22 cellular contexts compared by ENCODE assay signal in genomic region chr5:16644301-16644889, GRCh38. TPM values are rescaled to one million over a fixed set of nuclear protein-coding genes. Genes with fewer than 3 reads are reported as not detected.
DNase-seq lines count a peak whose midpoint lies in the region; ATAC-seq and TF ChIP-seq lines count a peak whose summit lies in the region.
"Had no signal": no experiment of that assay in that cellular context is flagged by ENCODE, and none has a peak within 500 bp of the region (broad histone marks: within the 10 kb centered on the region; RNA-seq: fewer than 3 reads in every experiment).

No MANE protein-coding gene starts in this region.

- H3K4me3 ChIP-seq in suprapubic skin (no peak overlapping the region), smooth muscle cell (no peak overlapping the region)
- H3K4me3 ChIP-seq: MG63 had no signal

- no peaks in the 10 kb centered on the region for H4K20me1 ChIP-seq in smooth muscle cell (ENCODE audit: low read depth)

- no peaks in the 10 kb centered on the region for H3F3A ChIP-seq in smooth muscle cell (ENCODE audit: low read depth)

- H3K9ac ChIP-seq in smooth muscle cell (ENCODE audit: low read depth) = no peak overlapping the region

- H3K79me2 ChIP-seq in smooth muscle cell (ENCODE audit: low read depth) = no peaks in the 10 kb centered on the region

- H3K9me3 ChIP-seq in suprapubic skin = no peaks in the 10 kb centered on the region
- no peaks in the 10 kb centered on the region for H3K9me3 ChIP-seq in smooth muscle cell (replicated peaks; ENCODE audit: low read depth)
- H3K9me3 ChIP-seq: MG63 had no signal

- H3K4me1 Mint-ChIP-seq in activated CD4-positive, alpha-beta T cell treated with anti-CD3 and anti-CD28 coated beads, Interleukin-2, amount 10 ng/mL, durations not matched to agents 7 days and 5 days = peaks cover 11% of the 10 kb centered on the region
- peaks cover 7% of the 10 kb centered on the region for H3K4me1 Mint-ChIP-seq in stimulated activated naive CD8-positive, alpha-beta T cell treated with anti-CD3 and anti-CD28 coated beads, Interleukin-15, Interleukin-2, amounts not matched to agents 100 ng/mL and 50 ng/mL, for 24 hours (ENCODE audit: low read depth)
- peaks cover 10% of the 10 kb centered on the region for H3K4me1 Mint-ChIP-seq in activated naive CD8-positive, alpha-beta T cell treated with anti-CD3 and anti-CD28 coated beads for 36 hours
- H3K4me1 Mint-ChIP-seq: B cell, CD14-positive monocyte had no signal

- POLR2A ChIA-PET in activated CD4-positive, alpha-beta T cell treated with anti-CD3 and anti-CD28 coated beads, Interleukin-2, amount 10 ng/mL, durations not matched to agents 7 days and 5 days (lab: Charles Lee) = no interaction called here

- H3K27me3 Mint-ChIP-seq in activated CD4-positive, alpha-beta T cell treated with anti-CD3 and anti-CD28 coated beads, Interleukin-2, amount 10 ng/mL, durations not matched to agents 7 days and 5 days = no peaks in the 10 kb centered on the region
- no peaks in the 10 kb centered on the region for H3K27me3 Mint-ChIP-seq in stimulated activated naive CD8-positive, alpha-beta T cell treated with anti-CD3 and anti-CD28 coated beads, Interleukin-15, Interleukin-2, amounts not matched to agents 100 ng/mL and 50 ng/mL, for 24 hours
- no peaks in the 10 kb centered on the region for H3K27me3 Mint-ChIP-seq in activated naive CD8-positive, alpha-beta T cell treated with anti-CD3 and anti-CD28 coated beads for 36 hours

- TF ChIP-seq POLR2A in suprapubic skin (IDR thresholded peaks at IDR 0.05) = no peak

- H3K4me3 Mint-ChIP-seq in activated CD4-positive, alpha-beta T cell treated with anti-CD3 and anti-CD28 coated beads, Interleukin-2, amount 10 ng/mL, durations not matched to agents 7 days and 5 days = peak overlapping the region; percentile 18
- H3K4me3 Mint-ChIP-seq in stimulated activated naive CD8-positive, alpha-beta T cell treated with anti-CD3 and anti-CD28 coated beads, Interleukin-15, Interleukin-2, amounts not matched to agents 100 ng/mL and 50 ng/mL, for 24 hours = no peak overlapping the region
- H3K4me3 Mint-ChIP-seq in activated naive CD8-positive, alpha-beta T cell treated with anti-CD3 and anti-CD28 coated beads for 36 hours = peak overlapping the region; percentile 4
- H3K4me3 Mint-ChIP-seq: B cell, CD14-positive monocyte, H9, HFFc6 had no signal

- H3K36me3 Mint-ChIP-seq in activated CD4-positive, alpha-beta T cell treated with anti-CD3 and anti-CD28 coated beads, Interleukin-2, amount 10 ng/mL, durations not matched to agents 7 days and 5 days (ENCODE audit: low read depth) = peaks cover 4% of the 10 kb centered on the region
- no peaks in the 10 kb centered on the region for H3K36me3 Mint-ChIP-seq in stimulated activated naive CD8-positive, alpha-beta T cell treated with anti-CD3 and anti-CD28 coated beads, Interleukin-15, Interleukin-2, amounts not matched to agents 100 ng/mL and 50 ng/mL, for 24 hours (ENCODE audit: low read depth)
- H3K36me3 Mint-ChIP-seq in activated naive CD8-positive, alpha-beta T cell treated with anti-CD3 and anti-CD28 coated beads for 36 hours = peaks cover 7% of the 10 kb centered on the region
- H3K36me3 Mint-ChIP-seq: CD14-positive monocyte had no signal

- CTCF ChIA-PET in activated CD4-positive, alpha-beta T cell treated with anti-CD3 and anti-CD28 coated beads, Interleukin-2, amount 10 ng/mL, durations not matched to agents 7 days and 5 days (lab: Charles Lee) = no interaction called here

- H3K27ac Mint-ChIP-seq in activated CD4-positive, alpha-beta T cell treated with anti-CD3 and anti-CD28 coated beads, Interleukin-2, amount 10 ng/mL, durations not matched to agents 7 days and 5 days = peak overlapping the region; percentile 47
- peak overlapping the region; percentile 2 for H3K27ac Mint-ChIP-seq in stimulated activated naive CD8-positive, alpha-beta T cell treated with anti-CD3 and anti-CD28 coated beads, Interleukin-15, Interleukin-2, amounts not matched to agents 100 ng/mL and 50 ng/mL, for 24 hours
- peak overlapping the region; percentile 75 for H3K27ac Mint-ChIP-seq in activated naive CD8-positive, alpha-beta T cell treated with anti-CD3 and anti-CD28 coated beads for 36 hours
- H3K27ac Mint-ChIP-seq: B cell, CD14-positive monocyte, H9, HFFc6 had no signal

- H3K9me3 Mint-ChIP-seq in activated CD4-positive, alpha-beta T cell treated with anti-CD3 and anti-CD28 coated beads, Interleukin-2, amount 10 ng/mL, durations not matched to agents 7 days and 5 days = peaks cover 14% of the 10 kb centered on the region
- H3K9me3 Mint-ChIP-seq in stimulated activated naive CD8-positive, alpha-beta T cell treated with anti-CD3 and anti-CD28 coated beads, Interleukin-15, Interleukin-2, amounts not matched to agents 100 ng/mL and 50 ng/mL, for 24 hours = peaks cover 8% of the 10 kb centered on the region
- H3K9me3 Mint-ChIP-seq in activated naive CD8-positive, alpha-beta T cell treated with anti-CD3 and anti-CD28 coated beads for 36 hours = peaks cover 13% of the 10 kb centered on the region
- H3K9me3 Mint-ChIP-seq: HFFc6 had no signal

- no peak overlapping the region for H3K4me2 ChIP-seq in smooth muscle cell

- DNase-seq in activated CD4-positive, alpha-beta T cell treated with anti-CD3 and anti-CD28 coated beads, Interleukin-2, amount 10 ng/mL, durations not matched to agents 7 days and 5 days = peak; percentile 33
- DNase-seq in activated CD4-positive, alpha-beta T cell treated with anti-CD3 and anti-CD28 coated beads, Interleukin-2, amount 50 U/mL, for 1 hour = no peak
- DNase-seq in stimulated activated naive CD8-positive, alpha-beta T cell treated with anti-CD3 and anti-CD28 coated beads, Interleukin-15, Interleukin-2, amounts not matched to agents 100 U/mL and 50 U/mL, for 24 hours = no peak
- DNase-seq in activated naive CD8-positive, alpha-beta T cell treated with anti-CD3 and anti-CD28 coated beads for 36 hours = no peak
- DNase-seq in suprapubic skin (ENCODE audit: low spot score in 2 of 2) (no peak), middle frontal gyrus (ENCODE audit: extremely low spot score, low spot score) (no peak), smooth muscle cell (lab: John Stamatoyannopoulos, UW; ENCODE audit: unreplicated experiment) (no peak)
- DNase-seq: COR-L47, DMS79, H9, HFFc6, MG63, NCI-H1417, NCI-H1694 treated with DMSO at 0.1 percent for 48 hours, NCI-H2081 treated with DMSO at 0.1 percent for 48 hours, NCI-H2171 treated with DMSO at 0.1 percent for 48 hours, NCI-H524 treated with DMSO at 0.1 percent for 48 hours, NCI-H82 had no signal

- no peaks in the 10 kb centered on the region for H3K27me3 ChIP-seq in suprapubic skin
- no peaks in the 10 kb centered on the region for H3K27me3 ChIP-seq in smooth muscle cell (ENCODE audit: low read depth)

- 91% methylated on average over 11 of the region's 11 CpGs for WGBS in suprapubic skin
- 81% methylated on average over 11 of the region's 11 CpGs for WGBS in smooth muscle cell (ENCODE audit: low lambda C conversion rate)

- no peaks in the 10 kb centered on the region for H3K4me1 ChIP-seq in suprapubic skin
- H3K4me1 ChIP-seq in smooth muscle cell (ENCODE audit: low read depth) = no peaks in the 10 kb centered on the region

- H3K27ac ChIP-seq in suprapubic skin = no peak overlapping the region
- no peak overlapping the region for H3K27ac ChIP-seq in smooth muscle cell (ENCODE audit: low read depth)

- no peak overlapping the region for H2AFZ ChIP-seq in smooth muscle cell (ENCODE audit: low read depth)

- ATAC-seq in stimulated activated naive CD8-positive, alpha-beta T cell treated with anti-CD3 and anti-CD28 coated beads, Interleukin-15, Interleukin-2, amounts not matched to agents 100 U/mL and 50 U/mL, for 24 hours = no peak
- ATAC-seq: Panc1 had no signal

- TF ChIP-seq CTCF in suprapubic skin (IDR thresholded peaks at IDR 0.05) = no peak
- no peak for TF ChIP-seq CTCF in smooth muscle cell (IDR thresholded peaks at IDR 0.05; ENCODE audit: borderline replicate concordance, insufficient read depth, poor library complexity, severe bottlenecking)

- no peak for TF ChIP-seq EP300 in suprapubic skin (IDR thresholded peaks at IDR 0.05)

- no peaks in the 10 kb centered on the region for H3K36me3 ChIP-seq in suprapubic skin
- no peaks in the 10 kb centered on the region for H3K36me3 ChIP-seq in smooth muscle cell (ENCODE audit: low read depth)
- H3K36me3 ChIP-seq: MG63 had no signal

RNA-seq across cellular contexts. Expression of gene RETREG1, which starts 27.6 kb away (rescaled TPM):
- total RNA-seq in activated CD4-positive, alpha-beta T cell treated with anti-CD3 and anti-CD28 coated beads, Interleukin-2, amount 10 ng/mL, durations not matched to agents 7 days and 5 days = 10 to 100 TPM; 48.4 to 50.5 TPM
- 10 to 100 TPM; 25.1 to 27.3 TPM for total RNA-seq in activated naive CD8-positive, alpha-beta T cell treated with anti-CD3 and anti-CD28 coated beads for 36 hours
- total RNA-seq in suprapubic skin (10 to 100 TPM; 24.7 to 47.3 (median 31.4) TPM), smooth muscle cell (0.90 and 4.4 TPM in 2 replicates)
- polyA plus RNA-seq in smooth muscle cell = 0.19 and 4.0 TPM in 2 replicates

Comparison
In these comparisons a context has a peak if more than half of its experiments do, and no peak if none do; other contexts are left out.
1. H3K27ac Mint-ChIP-seq: peak in every context shown above with its lines; median percentile 75 in activated naive CD8-positive, alpha-beta T cell treated with anti-CD3 and anti-CD28 coated beads for 36 hours; 47 in activated CD4-positive, alpha-beta T cell treated with anti-CD3 and anti-CD28 coated beads, Interleukin-2, amount 10 ng/mL, durations not matched to agents 7 days and 5 days; 2 in stimulated activated naive CD8-positive, alpha-beta T cell treated with anti-CD3 and anti-CD28 coated beads, Interleukin-15, Interleukin-2, amounts not matched to agents 100 ng/mL and 50 ng/mL, for 24 hours.